1 cellular context compared by ENCODE assay signal in the genomic region with DNA sequence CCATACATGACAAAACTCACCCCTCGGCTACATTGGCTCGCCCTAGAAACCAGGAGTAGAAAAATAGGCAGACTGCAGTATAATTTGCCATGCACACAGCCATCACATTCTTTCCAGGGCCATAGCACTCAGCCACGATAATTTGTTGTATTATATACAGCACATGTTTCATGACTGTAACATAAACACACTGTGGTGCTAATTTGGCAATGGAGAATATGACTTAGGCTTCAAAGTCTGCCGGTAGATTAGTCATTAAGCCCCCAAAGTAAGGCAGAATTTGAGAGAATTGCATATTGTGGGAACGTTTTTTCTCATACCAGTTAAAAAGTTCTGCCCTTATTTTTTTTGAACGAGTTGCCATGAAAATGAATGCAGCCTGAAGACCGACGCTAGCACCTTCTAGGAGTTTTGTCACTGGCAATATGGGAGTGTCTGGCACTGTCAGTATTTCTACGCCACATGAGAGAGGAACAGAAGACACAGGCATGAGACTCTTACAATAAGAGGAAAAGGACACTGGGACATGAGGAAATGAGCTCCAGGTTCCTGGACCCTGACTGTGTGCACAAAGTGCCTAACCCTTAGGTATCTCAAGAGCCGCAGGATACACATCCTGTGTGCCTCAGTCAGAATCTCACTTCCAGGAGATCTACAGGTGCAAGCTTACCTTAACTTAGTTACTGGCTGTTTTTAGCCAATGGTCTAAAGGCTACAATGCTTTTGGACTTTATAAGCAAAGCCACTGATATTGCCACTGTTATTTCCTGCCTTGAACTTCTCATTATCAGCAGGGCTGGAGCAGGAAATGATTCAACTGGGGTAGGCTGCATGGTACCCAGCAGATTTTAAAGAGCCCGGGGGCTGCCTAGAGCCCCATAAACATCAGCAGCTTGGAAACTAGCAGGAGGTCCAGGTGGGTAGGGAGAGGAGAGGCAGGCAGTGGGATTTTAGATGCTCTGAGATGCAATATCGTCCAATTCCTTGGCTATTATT.
TF ChIP-seq lines count a peak whose summit lies in the region.

No MANE protein-coding gene starts in this region.

TF ChIP-seq in endothelial cell of umbilical vein, 7 proteins besides CTCF, POLR2A, EP300 and RAD21 (continued from another document):
- peak; percentile 79 for TF ChIP-seq GATA2 (IDR thresholded peaks at IDR 0.05; ENCODE audit: insufficient read depth, insufficient read length, low read depth, low read length)
- TF ChIP-seq, protein P1, sequence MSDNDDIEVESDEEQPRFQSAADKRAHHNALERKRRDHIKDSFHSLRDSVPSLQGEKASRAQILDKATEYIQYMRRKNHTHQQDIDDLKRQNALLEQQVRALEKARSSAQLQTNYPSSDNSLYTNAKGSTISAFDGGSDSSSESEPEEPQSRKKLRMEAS (IDR thresholded peaks at IDR 0.05; ENCODE audit: insufficient read depth, insufficient read length), result no peak
- TF ChIP-seq POLR2AphosphoS5 (IDR thresholded peaks at IDR 0.05; ENCODE audit: insufficient read depth, low read depth, low read length), result peak; percentile 63
- peak; percentile 88 for TF ChIP-seq FOS (IDR thresholded peaks at IDR 0.05; ENCODE audit: borderline replicate concordance, insufficient read depth, low read length)
- TF ChIP-seq JUN (IDR thresholded peaks at IDR 0.05; ENCODE audit: borderline replicate concordance, insufficient read depth, insufficient read length, low read depth), result peak; percentile 66
- TF ChIP-seq EZH2 (IDR thresholded peaks at IDR 0.05; ENCODE audit: borderline replicate concordance, low read depth, low read length, severe bottlenecking), result no peak
